Comparison of ENCODE assay signal across 8 cellular contexts in the genomic region with DNA sequence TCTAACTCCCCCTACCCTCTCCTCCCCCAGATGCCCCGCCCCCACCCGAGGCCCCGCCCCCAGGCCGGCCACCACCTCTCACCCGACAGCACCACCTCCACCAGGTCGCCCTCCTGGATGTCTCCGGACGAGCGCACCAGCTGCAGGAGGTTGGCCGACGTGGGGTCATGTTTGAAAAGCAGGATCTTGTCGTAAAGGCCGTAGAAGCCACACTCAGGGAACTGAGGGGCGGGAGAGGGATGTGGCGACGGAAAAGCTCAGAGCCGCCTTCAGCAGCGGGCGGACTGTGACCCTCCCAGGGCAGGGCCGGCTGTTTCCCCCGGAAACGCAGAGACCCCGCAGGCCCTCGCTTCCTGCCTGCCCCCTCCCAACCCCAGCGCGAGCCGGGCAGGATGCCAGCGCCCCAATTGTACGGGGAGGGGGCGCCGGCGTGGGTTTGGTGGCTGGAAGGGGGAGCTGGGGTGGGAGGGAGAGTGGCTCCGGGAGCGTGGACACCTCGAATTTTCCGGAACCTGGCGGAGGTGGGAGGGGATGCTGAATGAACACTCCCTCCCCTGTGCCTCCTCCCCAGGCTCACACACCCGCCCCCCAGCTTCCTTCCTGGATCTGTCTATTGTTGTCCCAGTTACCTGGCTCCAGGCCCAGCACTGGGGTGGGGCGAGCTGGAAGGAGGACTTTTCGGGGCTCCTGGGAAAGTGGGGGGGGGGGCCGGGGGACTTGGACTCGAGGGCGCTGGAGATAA. TPM values are rescaled to one million over a fixed set of nuclear protein-coding genes. Genes with fewer than 3 reads are reported as not detected.
DNase-seq lines count a peak whose midpoint lies in the region; ATAC-seq and TF ChIP-seq lines count a peak whose summit lies in the region.

No MANE protein-coding gene starts in this region.

- H3K9me3 Mint-ChIP-seq in naive thymus-derived CD8-positive, alpha-beta T cell, result no peaks in the 10 kb centered on the region
- no peaks in the 10 kb centered on the region for H3K9me3 Mint-ChIP-seq in stimulated activated naive CD8-positive, alpha-beta T cell treated with anti-CD3 and anti-CD28 coated beads, Interleukin-15, Interleukin-2, amounts not matched to agents 100 ng/mL and 50 ng/mL, for 24 hours

- intact Hi-C loops in PC-3 (cut with micrococcal nuclease), result no loop called here

- H3K27ac Mint-ChIP-seq in naive thymus-derived CD8-positive, alpha-beta T cell, result peak overlapping the region; percentile 96 to 99 (median 98)
- H3K27ac Mint-ChIP-seq in stimulated activated naive CD8-positive, alpha-beta T cell treated with anti-CD3 and anti-CD28 coated beads, Interleukin-15, Interleukin-2, amounts not matched to agents 100 ng/mL and 50 ng/mL, for 24 hours, result peak overlapping the region; percentile 89

- peaks cover 0 to 26% (median 3%) of the 10 kb centered on the region in 3 donors for H3K36me3 Mint-ChIP-seq in naive thymus-derived CD8-positive, alpha-beta T cell
- peaks cover 13% of the 10 kb centered on the region for H3K36me3 Mint-ChIP-seq in stimulated activated naive CD8-positive, alpha-beta T cell treated with anti-CD3 and anti-CD28 coated beads, Interleukin-15, Interleukin-2, amounts not matched to agents 100 ng/mL and 50 ng/mL, for 24 hours (ENCODE audit: low read depth)

- H3K4me3 ChIP-seq in BE2C (ENCODE audit: low read depth, low read length) (peak overlapping the region; percentile 81), PC-3 (ENCODE audit: low read length) (peak overlapping the region; percentile 93), fibroblast of lung (replicated peaks in 1 of 4; ENCODE audit: control extremely low read depth in 1 of 4, insufficient read depth in 1 of 4, low read depth in 3 of 4, low read length in 4 of 4) (peak overlapping the region; percentile 73 to 89 (median 76))

- H3F3A ChIP-seq in PC-3 (ENCODE audit: low read length, unreplicated experiment), result no peaks in the 10 kb centered on the region

- no peaks in the 10 kb centered on the region for H4K20me1 ChIP-seq in PC-3 (ENCODE audit: low read length)
- no peaks in the 10 kb centered on the region for H4K20me1 ChIP-seq in fibroblast of lung (ENCODE audit: control insufficient read depth, extremely low read depth, insufficient read depth, low read length)

- peak; percentile 12 for ATAC-seq in HG02642 (IDR thresholded peaks at IDR 0.05; ENCODE audit: poor library complexity, unreplicated experiment)
- ATAC-seq in PC-3, result peak; percentile 67
- ATAC-seq in naive thymus-derived CD8-positive, alpha-beta T cell, result peak; percentile 55 to 65
- no peak for ATAC-seq in GM18502 (IDR thresholded peaks at IDR 0.05; ENCODE audit: poor library complexity, unreplicated experiment)

- H3K9me2 ChIP-seq in PC-3 (replicated peaks; ENCODE audit: low read length), result no peaks in the 10 kb centered on the region

- H3K4me2 ChIP-seq in PC-3 (ENCODE audit: low read length) (peak overlapping the region; percentile 98), fibroblast of lung (ENCODE audit: extremely low read depth, insufficient read depth, low read length) (peak overlapping the region; percentile 95)

- DNase-seq in BE2C (peak; percentile 79), PC-3 (peak; percentile 78), activated T-helper 1 cell treated with Interleukin-2 at 50 U/mL for 16 hours (ENCODE audit: low read depth) (peak; percentile 61), fibroblast of lung (ENCODE audit: low read depth in 2 of 2) (peak; percentile 73 to 79)
- DNase-seq in naive thymus-derived CD8-positive, alpha-beta T cell, result peak; percentile 62 to 89 (median 76)

- no TSS peak for BruUV-seq in PC-3 (replicated peaks; lab: Mats Ljungman, UMichigan)

- H3K27me3 Mint-ChIP-seq in naive thymus-derived CD8-positive, alpha-beta T cell, result no peaks in the 10 kb centered on the region
- no peaks in the 10 kb centered on the region for H3K27me3 Mint-ChIP-seq in stimulated activated naive CD8-positive, alpha-beta T cell treated with anti-CD3 and anti-CD28 coated beads, Interleukin-15, Interleukin-2, amounts not matched to agents 100 ng/mL and 50 ng/mL, for 24 hours

- no peak for TF ChIP-seq CTCF in BE2C (IDR thresholded peaks at IDR 0.05; ENCODE audit: low read depth, low read length)
- no peak for TF ChIP-seq CTCF in PC-3 (conservative IDR thresholded peaks at IDR 0.05; ENCODE audit: low read depth, low read length)
- no peak for TF ChIP-seq CTCF in fibroblast of lung (conservative IDR thresholded peaks at IDR 0.05 in 1 of 2, IDR thresholded peaks at IDR 0.05 in 1 of 2; ENCODE audit: low read depth in 1 of 2, low read length in 2 of 2)

- H3K9ac ChIP-seq in PC-3 (ENCODE audit: low read length) (peak overlapping the region; percentile 85), fibroblast of lung (ENCODE audit: insufficient read depth, low read length) (peak overlapping the region; percentile 71)

- H3K79me2 ChIP-seq in PC-3 (ENCODE audit: low read length), result peaks cover 24% of the 10 kb centered on the region
- H3K79me2 ChIP-seq in fibroblast of lung (ENCODE audit: control insufficient read depth, insufficient read depth, low read length), result peaks cover 17% of the 10 kb centered on the region

- H3K4me3 Mint-ChIP-seq in naive thymus-derived CD8-positive, alpha-beta T cell, result peak overlapping the region; percentile 91 to 97 (median 94)
- H3K4me3 Mint-ChIP-seq in stimulated activated naive CD8-positive, alpha-beta T cell treated with anti-CD3 and anti-CD28 coated beads, Interleukin-15, Interleukin-2, amounts not matched to agents 100 ng/mL and 50 ng/mL, for 24 hours, result peak overlapping the region; percentile 92

- POLR2A ChIA-PET in PC-3 (lab: Charles Lee; ENCODE audit: unreplicated experiment), result no interaction called here
- POLR2A ChIA-PET in naive thymus-derived CD8-positive, alpha-beta T cell (lab: Charles Lee), result interaction anchor here (0.5 to 5.2 kb wide), 15 partner anchors 9 to 399 kb away, joined by 3 to 52 read pairs (median 5); partner anchors contain the start of genes CALM3, DACT3 and ZC3H4

- H3K4me1 Mint-ChIP-seq in naive thymus-derived CD8-positive, alpha-beta T cell, result peaks cover 14 to 48% (median 42%) of the 10 kb centered on the region in 4 donors
- peaks cover 30% of the 10 kb centered on the region for H3K4me1 Mint-ChIP-seq in stimulated activated naive CD8-positive, alpha-beta T cell treated with anti-CD3 and anti-CD28 coated beads, Interleukin-15, Interleukin-2, amounts not matched to agents 100 ng/mL and 50 ng/mL, for 24 hours (ENCODE audit: low read depth)

- no peaks in the 10 kb centered on the region for H3K9me3 ChIP-seq in BE2C
- H3K9me3 ChIP-seq in PC-3 (ENCODE audit: low read length), result no peaks in the 10 kb centered on the region
- H3K9me3 ChIP-seq in fibroblast of lung (ENCODE audit: control insufficient read depth, insufficient read depth, low read depth, low read length), result no peaks in the 10 kb centered on the region

- H3K36me3 ChIP-seq in BE2C, result peaks cover 5% of the 10 kb centered on the region; the same call in 1 of the 2 replicates
- no peaks in the 10 kb centered on the region; the same call in 1 of the 2 replicates for H3K36me3 ChIP-seq in PC-3 (ENCODE audit: low read depth, low read length)
- peaks cover 5% of the 10 kb centered on the region for H3K36me3 ChIP-seq in fibroblast of lung (ENCODE audit: control insufficient read depth, insufficient read depth, low read length)

- H3K27ac ChIP-seq in PC-3 (ENCODE audit: low read length) (peak overlapping the region; percentile 69), fibroblast of lung (ENCODE audit: insufficient read depth, low read length) (peak overlapping the region; percentile 93)

- H3K27me3 ChIP-seq in BE2C (no peaks in the 10 kb centered on the region), PC-3 (ENCODE audit: low read length) (no peaks in the 10 kb centered on the region), fibroblast of lung (ENCODE audit: control insufficient read depth, insufficient read depth, low read length) (no peaks in the 10 kb centered on the region)

- peaks cover 3% of the 10 kb centered on the region; the same call in 1 of the 2 replicates for H3K4me1 ChIP-seq in BE2C
- H3K4me1 ChIP-seq in PC-3 (ENCODE audit: insufficient read depth, low read length), result no peaks in the 10 kb centered on the region; the same call in 1 of the 2 replicates
- H3K4me1 ChIP-seq in fibroblast of lung (ENCODE audit: control insufficient read depth, extremely low read depth, insufficient read depth, low read length), result peaks cover 2% of the 10 kb centered on the region

- CTCF ChIA-PET in PC-3 (lab: Charles Lee), result interaction anchor here (0.7 kb wide), 1 partner anchor 52 kb away, joined by 10 read pairs; no protein-coding TSS in a partner anchor

- peak overlapping the region; percentile 66 for H2AFZ ChIP-seq in PC-3 (ENCODE audit: low read length)
- H2AFZ ChIP-seq in fibroblast of lung (ENCODE audit: low read length), result peak overlapping the region; percentile 57

RNA-seq across cellular contexts. Expression of gene PRKD2, which starts 3.0 kb away (rescaled TPM):
- 48.9 TPM for polyA plus RNA-seq in BE2C (2012; ENCODE audit: insufficient read depth, insufficient read length, low read depth)
- total RNA-seq in PC-3 (2014; rRNA removed), result 24.1 and 32.9 TPM in 2 replicates
- 8.2 and 11.6 TPM in 2 replicates for total RNA-seq in fibroblast of lung
- polyA plus RNA-seq in fibroblast of lung, result 8.1 and 10.8 TPM in 2 replicates
- polyA plus RNA-seq in fibroblast of lung (2012), result 15.0 and 22.3 TPM in 2 replicates
- polyA minus RNA-seq in fibroblast of lung (ENCODE audit: low replicate concordance), result 30.1 and 48.5 TPM in 2 replicates
- total RNA-seq in naive thymus-derived CD8-positive, alpha-beta T cell, result 100 to 1,000 TPM in 1 of 2 experiments, 10 to 100 TPM in 1; 92.6 to 102 TPM
- polyA plus RNA-seq in naive thymus-derived CD8-positive, alpha-beta T cell, result 10 to 100 TPM; 28.6 to 79.7 (median 37.1) TPM

RNA-seq across cellular contexts. Expression of gene FKRP, which starts 31.9 kb away (rescaled TPM):
- polyA plus RNA-seq in BE2C (2012; ENCODE audit: insufficient read depth, insufficient read length, low read depth), result 29.4 TPM
- total RNA-seq in PC-3 (2014; rRNA removed) (14.3 and 18.4 TPM in 2 replicates), fibroblast of lung (9.8 and 12.2 TPM in 2 replicates)
- 11.8 and 15.1 TPM in 2 replicates for polyA plus RNA-seq in fibroblast of lung
- 16.8 and 19.6 TPM in 2 replicates for polyA plus RNA-seq in fibroblast of lung (2012)
- 7.3 and 9.9 TPM in 2 replicates for polyA minus RNA-seq in fibroblast of lung (ENCODE audit: low replicate concordance)
- 10 to 100 TPM; 22.8 to 23.8 TPM for total RNA-seq in naive thymus-derived CD8-positive, alpha-beta T cell
- 1 to 10 TPM; 2.6 to 8.7 (median 4.8) TPM for polyA plus RNA-seq in naive thymus-derived CD8-positive, alpha-beta T cell

RNA-seq across cellular contexts. Expression of gene STRN4, which starts 32.3 kb away (rescaled TPM):
- polyA plus RNA-seq in BE2C (2012; ENCODE audit: insufficient read depth, insufficient read length, low read depth), result 237 TPM
- total RNA-seq in PC-3 (2014; rRNA removed), result 62.7 and 83.9 TPM in 2 replicates
- 52.9 and 56.0 TPM in 2 replicates for total RNA-seq in fibroblast of lung
- polyA plus RNA-seq in fibroblast of lung, result 33.7 and 39.9 TPM in 2 replicates
- polyA plus RNA-seq in fibroblast of lung (2012), result 49.4 and 56.7 TPM in 2 replicates
- 136 TPM in 2 replicates for polyA minus RNA-seq in fibroblast of lung (ENCODE audit: low replicate concordance)
- total RNA-seq in naive thymus-derived CD8-positive, alpha-beta T cell, result 10 to 100 TPM; 78.6 to 81.9 TPM
- 10 to 100 TPM in 2 of 3 donors, 1 to 10 TPM in 1; 8.2 to 25.7 (median 12.0) TPM for polyA plus RNA-seq in naive thymus-derived CD8-positive, alpha-beta T cell

RNA-seq across cellular contexts. Expression of gene DACT3, which starts 53.0 kb away (rescaled TPM):
- polyA plus RNA-seq in BE2C (2012; ENCODE audit: insufficient read depth, insufficient read length, low read depth), result 16.0 TPM
- total RNA-seq in PC-3 (2014; rRNA removed), result 1.9 and 3.1 TPM in 2 replicates
- total RNA-seq in fibroblast of lung, result 4.1 and 5.6 TPM in 2 replicates
- polyA plus RNA-seq in fibroblast of lung, result 9.3 and 11.5 TPM in 2 replicates
- polyA plus RNA-seq in fibroblast of lung (2012), result 9.4 and 12.0 TPM in 2 replicates
- polyA minus RNA-seq in fibroblast of lung (ENCODE audit: low replicate concordance), result 5.3 and 7.0 TPM in 2 replicates
- under 1 TPM in 1 of 2 experiments, not detected in 1; 0.13 TPM for total RNA-seq in naive thymus-derived CD8-positive, alpha-beta T cell
- under 1 TPM in 1 of 3 donors, not detected in 2; 0.13 TPM for polyA plus RNA-seq in naive thymus-derived CD8-positive, alpha-beta T cell
